ENCODE assay signal across 10 cellular contexts in genomic region chr12:124884587-124885438, GRCh38. TPM values are rescaled to one million over a fixed set of nuclear protein-coding genes. Genes with fewer than 3 reads are reported as not detected.
DNase-seq lines count a peak whose midpoint lies in the region; ATAC-seq, FAIRE-seq and TF ChIP-seq lines count a peak whose summit lies in the region.
"Had no signal": no experiment of that assay in that cellular context is flagged by ENCODE, and none has a peak within 500 bp of the region (broad histone marks: within the 10 kb centered on the region; RNA-seq: fewer than 3 reads in every experiment).

No MANE protein-coding gene starts in this region.

- H3K56ac ChIP-seq in H1 (replicated peaks; ENCODE audit: insufficient read length, low read depth, low read length): no peak overlapping the region

- no peak overlapping the region for H3K27ac Mint-ChIP-seq in activated T-helper 1 cell treated with anti-CD3 and anti-CD28 coated beads, Interleukin-12 subunit alpha, Interleukin-12 subunit beta, Interleukin-2, Interleukin-4 antibody, amounts not matched to agents 30 ng/mL and 10 ng/mL and 1 ng/mL, durations not matched to agents 14 hours and 24 hours and 36 hours
- H3K27ac Mint-ChIP-seq in activated T-cell treated with anti-CD3 and anti-CD28 coated beads, Interleukin-2, amount 50 U/mL, for 24 hours: no peak overlapping the region

- CTCF ChIA-PET in GM10248 (lab: Yijun Ruan, JAX) (interaction anchor here (1.0 to 1.8 kb wide), 2 partner anchors 17 to 22 kb away, joined by 5 to 6 read pairs; no protein-coding TSS in a partner anchor), H1 (lab: Charles Lee; ENCODE audit: partially characterized antibody) (interaction anchor here (1.0 to 5.6 kb wide), 4 partner anchors 10 to 21 kb away, joined by 3 to 25 read pairs (median 4); no protein-coding TSS in a partner anchor)

- intact Hi-C loops in posterior vena cava (cut with DNase I): no loop called here
- intact Hi-C loops in activated T-helper 1 cell treated with anti-CD3 and anti-CD28 coated beads, Interleukin-12 subunit alpha, Interleukin-12 subunit beta, Interleukin-2, Interleukin-4 antibody, amounts not matched to agents 30 ng/mL and 10 ng/mL and 1 ng/mL, durations not matched to agents 14 hours and 24 hours and 36 hours (cut with micrococcal nuclease): no loop called here

- no peaks in the 10 kb centered on the region for H3K79me1 ChIP-seq in H1 (ENCODE audit: low read depth, low read length)

- no peak for FAIRE-seq in H1 (lab: Jason Lieb, UNC)

- no peak overlapping the region for H3K14ac ChIP-seq in H1 (ENCODE audit: insufficient read length)

- H3K4me3 ChIP-seq in H1 (ENCODE audit: extremely low read depth in 1 of 4, insufficient read depth in 2 of 4, low read depth in 3 of 4, low read length in 4 of 4) (no peak overlapping the region), upper lobe of left lung (no peak overlapping the region)
- H3K4me3 ChIP-seq: body of pancreas had no signal

- H3K4me2 ChIP-seq in H1 (ENCODE audit: insufficient read depth in 1 of 2, low read depth in 2 of 2, low read length in 2 of 2): peak overlapping the region; percentile 12 to 18; a peak in 2 of 4 replicates

- ATAC-seq in GM19467 (IDR thresholded peaks at IDR 0.05; ENCODE audit: unreplicated experiment) (peak; percentile 74), HG03457 (IDR thresholded peaks at IDR 0.05; ENCODE audit: unreplicated experiment) (peak; percentile 89), upper lobe of left lung (ENCODE audit: low FRiP score in 2 of 2) (no peak)
- ATAC-seq: body of pancreas, right cardiac atrium had no signal

- no peak overlapping the region for H3K4ac ChIP-seq in H1 (replicated peaks; ENCODE audit: insufficient read length, low read depth, low read length)

- H2BK5ac ChIP-seq in H1 (ENCODE audit: low read depth, low read length): peak overlapping the region; percentile 67; the same call in 1 of the 2 replicates

- TF ChIP-seq CTCF in GM10248 (IDR thresholded peaks at IDR 0.05; ENCODE audit: control extremely low read depth, extremely low read depth, low read depth, missing control alignments) (no peak), H1 (IDR thresholded peaks at IDR 0.05; ENCODE audit: control extremely low read depth in 1 of 3, insufficient read depth in 1 of 3, low read depth in 1 of 3, low read length in 3 of 3) (no peak), upper lobe of left lung (IDR thresholded peaks at IDR 0.05) (no peak)

- H2BK15ac ChIP-seq in H1 (ENCODE audit: low read length): peak overlapping the region; percentile 88; the same call in 1 of the 2 replicates

- peaks cover 0 to 14% (median 7%) of the 10 kb centered on the region in 4 experiments; a peak in 6 of 7 replicates for H3K4me1 ChIP-seq in H1 (replicated peaks in 1 of 4; ENCODE audit: control insufficient read depth in 3 of 4, insufficient read depth in 4 of 4, low read length in 3 of 4)
- peaks cover 5 to 9% (median 7%) of the 10 kb centered on the region in 4 donors for H3K4me1 ChIP-seq in upper lobe of left lung
- H3K4me1 ChIP-seq: body of pancreas had no signal

- POLR2A ChIA-PET in GM10248 (lab: Yijun Ruan, JAX) (interaction anchor here (1.1 kb wide), 1 partner anchor 22 kb away, joined by 3 read pairs; no protein-coding TSS in a partner anchor), H1 (lab: Charles Lee; ENCODE audit: partially characterized antibody) (interaction anchor here (1.0 to 2.6 kb wide), 6 partner anchors 13 to 32 kb away, joined by 3 to 8 read pairs (median 3); partner anchors contain the start of gene UBC)

- no peak for TF ChIP-seq EP300 in H1 (IDR thresholded peaks at IDR 0.05; ENCODE audit: borderline replicate concordance in 1 of 2, low read depth in 2 of 2, low read length in 2 of 2)
- no peak for TF ChIP-seq EP300 in upper lobe of left lung (IDR thresholded peaks at IDR 0.05)

- H2AK5ac ChIP-seq in H1 (ENCODE audit: low read depth, low read length): no peak overlapping the region

- H3K4me3 Mint-ChIP-seq in activated T-helper 1 cell treated with anti-CD3 and anti-CD28 coated beads, Interleukin-12 subunit alpha, Interleukin-12 subunit beta, Interleukin-2, Interleukin-4 antibody, amounts not matched to agents 30 ng/mL and 10 ng/mL and 1 ng/mL, durations not matched to agents 14 hours and 24 hours and 36 hours: no peak overlapping the region
- H3K4me3 Mint-ChIP-seq in activated T-cell treated with anti-CD3 and anti-CD28 coated beads, Interleukin-2, amount 50 U/mL, for 24 hours: no peak overlapping the region

- no peaks in the 10 kb centered on the region for H3K36me3 ChIP-seq in H1 (ENCODE audit: control insufficient read depth in 2 of 4, insufficient read depth in 4 of 4, low read length in 3 of 4)
- H3K36me3 ChIP-seq in upper lobe of left lung: no peaks in the 10 kb centered on the region

- no peaks in the 10 kb centered on the region for H3K27me3 Mint-ChIP-seq in activated T-helper 1 cell treated with anti-CD3 and anti-CD28 coated beads, Interleukin-12 subunit alpha, Interleukin-12 subunit beta, Interleukin-2, Interleukin-4 antibody, amounts not matched to agents 30 ng/mL and 10 ng/mL and 1 ng/mL, durations not matched to agents 14 hours and 24 hours and 36 hours (ENCODE audit: insufficient read depth)
- no peaks in the 10 kb centered on the region for H3K27me3 Mint-ChIP-seq in activated T-cell treated with anti-CD3 and anti-CD28 coated beads, Interleukin-2, amount 50 U/mL, for 24 hours

- peak overlapping the region; percentile 36; the same call in 1 of the 2 replicates for H2BK20ac ChIP-seq in H1 (ENCODE audit: low read length)

- TF ChIP-seq POLR2A in H1 (IDR thresholded peaks at IDR 0.05; ENCODE audit: control extremely low read depth in 1 of 2, low read depth in 2 of 2, low read length in 2 of 2): no peak
- no peak for TF ChIP-seq POLR2A in upper lobe of left lung (IDR thresholded peaks at IDR 0.05)

- 65% methylated on average over 14 of the region's 15 CpGs; no CpG with 5 or more reads in 1 of the 2 experiments for WGBS in H1 (ENCODE audit: extremely low coverage in 1 of 2, insufficient coverage in 1 of 2, insufficient read length in 1 of 2, insufficient replicate concordance in 2 of 2, low coverage in 1 of 2, low lambda C conversion rate in 2 of 2, missing lambda C conversion rate in 1 of 2), 2 experiments
- 54 to 59% methylated on average over 14 to 15 of the region's 15 CpGs for WGBS in upper lobe of left lung, 2 donors

- H3K27ac ChIP-seq in H1 (ENCODE audit: low read depth, low read length): no peak overlapping the region
- H3K27ac ChIP-seq in upper lobe of left lung: no peak overlapping the region
- H3K27ac ChIP-seq: body of pancreas had no signal

- H3K27me3 ChIP-seq in H1 (replicated peaks in 1 of 4; ENCODE audit: control insufficient read depth in 3 of 4, extremely low read depth in 1 of 4, insufficient read depth in 3 of 4, low read length in 3 of 4) (no peaks in the 10 kb centered on the region), upper lobe of left lung (no peaks in the 10 kb centered on the region)
- H3K27me3 ChIP-seq: body of pancreas had no signal

- peak overlapping the region; percentile 50 for H4K91ac ChIP-seq in H1 (replicated peaks; ENCODE audit: insufficient read length, low read length)

- H3K18ac ChIP-seq in H1 (ENCODE audit: extremely low read depth, low read length): peak overlapping the region; percentile 91

- H3K79me2 ChIP-seq in H1 (ENCODE audit: control insufficient read depth in 1 of 2, insufficient read depth in 2 of 2, low read length in 2 of 2): no peaks in the 10 kb centered on the region

- peak; percentile 59 for DNase-seq in GM10248 (ENCODE audit: extremely low spot score)
- DNase-seq in H1 (ENCODE audit: low read depth in 1 of 2, low spot score in 2 of 2): no peak
- no peak for DNase-seq in posterior vena cava (ENCODE audit: low spot score)
- no peak for DNase-seq in activated T-helper 1 cell treated with anti-CD3 and anti-CD28 coated beads, Interleukin-12 subunit alpha, Interleukin-12 subunit beta, Interleukin-2, Interleukin-4 antibody, amounts not matched to agents 30 ng/mL and 10 ng/mL and 1 ng/mL, durations not matched to agents 14 hours and 24 hours and 36 hours (ENCODE audit: low spot score)
- DNase-seq in upper lobe of left lung: no peak
- no peak for DNase-seq in activated T-cell treated with anti-CD3 and anti-CD28 coated beads, Interleukin-2, amount 50 U/mL, for 24 hours

- H3K9ac ChIP-seq in H1 (replicated peaks in 1 of 4; ENCODE audit: extremely low read depth in 1 of 4, low read depth in 3 of 4, low read length in 3 of 4): no peak overlapping the region; a peak in 1 of 7 replicates

- no peak overlapping the region for H4K8ac ChIP-seq in H1 (ENCODE audit: extremely low read depth, insufficient read depth, low read length)

- peak overlapping the region; percentile 97; the same call in 1 of the 2 replicates for H2BK12ac ChIP-seq in H1 (ENCODE audit: low read depth, low read length)

- H3K36me3 Mint-ChIP-seq in activated T-helper 1 cell treated with anti-CD3 and anti-CD28 coated beads, Interleukin-12 subunit alpha, Interleukin-12 subunit beta, Interleukin-2, Interleukin-4 antibody, amounts not matched to agents 30 ng/mL and 10 ng/mL and 1 ng/mL, durations not matched to agents 14 hours and 24 hours and 36 hours (ENCODE audit: low read depth): no peaks in the 10 kb centered on the region
- H3K36me3 Mint-ChIP-seq in activated T-cell treated with anti-CD3 and anti-CD28 coated beads, Interleukin-2, amount 50 U/mL, for 24 hours (ENCODE audit: low read depth): no peaks in the 10 kb centered on the region

- no peak for TF ChIP-seq RAD21 in H1 (IDR thresholded peaks at IDR 0.05 in 1 of 2, conservative IDR thresholded peaks at IDR 0.05 in 1 of 2; ENCODE audit: low read depth in 2 of 2, low read length in 2 of 2)

- no peaks in the 10 kb centered on the region for H4K20me1 ChIP-seq in H1 (replicated peaks in 1 of 2; ENCODE audit: control insufficient read depth in 1 of 2, insufficient read depth in 2 of 2, low read length in 2 of 2)

- H3K9me3 Mint-ChIP-seq in activated T-helper 1 cell treated with anti-CD3 and anti-CD28 coated beads, Interleukin-12 subunit alpha, Interleukin-12 subunit beta, Interleukin-2, Interleukin-4 antibody, amounts not matched to agents 30 ng/mL and 10 ng/mL and 1 ng/mL, durations not matched to agents 14 hours and 24 hours and 36 hours: no peaks in the 10 kb centered on the region
- H3K9me3 Mint-ChIP-seq in activated T-cell treated with anti-CD3 and anti-CD28 coated beads, Interleukin-2, amount 50 U/mL, for 24 hours: no peaks in the 10 kb centered on the region

- 0 out of 2 replicates have a peak, but pooled peaks cover 2% of the 10 kb centered on the region for H3K23me2 ChIP-seq in H1 (ENCODE audit: low read depth, low read length)

- H3K23ac ChIP-seq in H1 (ENCODE audit: insufficient read length): no peak overlapping the region

- H4K5ac ChIP-seq in H1 (ENCODE audit: insufficient read length, low read depth, low read length): no peak overlapping the region

- H3K9me3 ChIP-seq in H1 (ENCODE audit: insufficient read depth in 2 of 2, low read depth in 1 of 2, low read length in 1 of 2) (no peaks in the 10 kb centered on the region), upper lobe of left lung (no peaks in the 10 kb centered on the region)
- H3K9me3 ChIP-seq: body of pancreas had no signal

- H2AFZ ChIP-seq in H1 (ENCODE audit: low read length): peak overlapping the region; percentile 63; the same call in 1 of the 2 replicates

- H2BK120ac ChIP-seq in H1 (replicated peaks; ENCODE audit: low read depth, low read length): peak overlapping the region; percentile 12

- H3K4me1 Mint-ChIP-seq in activated T-helper 1 cell treated with anti-CD3 and anti-CD28 coated beads, Interleukin-12 subunit alpha, Interleukin-12 subunit beta, Interleukin-2, Interleukin-4 antibody, amounts not matched to agents 30 ng/mL and 10 ng/mL and 1 ng/mL, durations not matched to agents 14 hours and 24 hours and 36 hours (ENCODE audit: low read depth): peaks cover 9% of the 10 kb centered on the region
- peaks cover 14% of the 10 kb centered on the region for H3K4me1 Mint-ChIP-seq in activated T-cell treated with anti-CD3 and anti-CD28 coated beads, Interleukin-2, amount 50 U/mL, for 24 hours (ENCODE audit: low read depth)

RNA-seq across cellular contexts. Expression of gene SCARB1, which starts 21.1 kb away (rescaled TPM):
- 57.1 and 58.0 TPM in 2 replicates for total RNA-seq in H1 (2021; fragmentation: NEBNext Ultra II Directional; extraction: Animal tissue kit (Norgen Biotek cat#: 25700))
- 45.3 and 70.7 TPM in 2 replicates for polyA plus RNA-seq in H1 (2011; rRNA removed)
- 49.4 TPM for polyA plus RNA-seq in H1 (2011; cell fraction: cytosol; rRNA removed)
- 108 TPM for polyA plus RNA-seq in H1 (2011; cell fraction: nucleus; rRNA removed)
- polyA plus RNA-seq in H1 (2012, experiment 1 of 2): 52.4 to 76.7 TPM (median 66.8 TPM) in 4 replicates
- 40.2 TPM for polyA plus RNA-seq in H1 (2012, experiment 2 of 2)
- 81.2 TPM for polyA plus RNA-seq in H1 (2013, experiment 1 of 2)
- polyA plus RNA-seq in H1 (2013, experiment 2 of 2): 90.5 TPM
- polyA minus RNA-seq in H1 (2011; rRNA and poly(A)+ RNA removed): 52.9 and 55.6 TPM in 2 replicates
- polyA minus RNA-seq in H1 (2011; cell fraction: cytosol; rRNA and poly(A)+ RNA removed): 28.3 TPM
- polyA minus RNA-seq in H1 (2011; cell fraction: nucleus; rRNA and poly(A)+ RNA removed): 31.4 TPM
- 10 to 100 TPM; 13.0 to 14.3 TPM for total RNA-seq in posterior vena cava
- total RNA-seq in activated T-helper 1 cell treated with anti-CD3 and anti-CD28 coated beads, Interleukin-12 subunit alpha, Interleukin-12 subunit beta, Interleukin-2, Interleukin-4 antibody, amounts not matched to agents 30 ng/mL and 10 ng/mL and 1 ng/mL, durations not matched to agents 14 hours and 24 hours and 36 hours: 17.9 and 18.5 TPM in 2 replicates
- 10 to 100 TPM; 10.0 to 51.3 (median 22.5) TPM for total RNA-seq in upper lobe of left lung

RNA-seq across cellular contexts. Expression of gene UBC, which starts 29.6 kb away (rescaled TPM):
- 559 and 571 TPM in 2 replicates for total RNA-seq in H1 (2021; fragmentation: NEBNext Ultra II Directional; extraction: Animal tissue kit (Norgen Biotek cat#: 25700))
- 366 and 749 TPM in 2 replicates for polyA plus RNA-seq in H1 (2011; rRNA removed)
- 933 TPM for polyA plus RNA-seq in H1 (2011; cell fraction: cytosol; rRNA removed)
- polyA plus RNA-seq in H1 (2011; cell fraction: nucleus; rRNA removed): 730 TPM
- 760 to 816 TPM (median 784 TPM) in 4 replicates for polyA plus RNA-seq in H1 (2012, experiment 1 of 2)
- 361 TPM for polyA plus RNA-seq in H1 (2012, experiment 2 of 2)
- polyA plus RNA-seq in H1 (2013, experiment 1 of 2): 525 TPM
- 524 TPM for polyA plus RNA-seq in H1 (2013, experiment 2 of 2)
- polyA minus RNA-seq in H1 (2011; rRNA and poly(A)+ RNA removed): 622 and 655 TPM in 2 replicates
- polyA minus RNA-seq in H1 (2011; cell fraction: cytosol; rRNA and poly(A)+ RNA removed): 263 TPM
- polyA minus RNA-seq in H1 (2011; cell fraction: nucleus; rRNA and poly(A)+ RNA removed): 233 TPM
- 1,000 to 10,000 TPM in 1 of 2 donors, 100 to 1,000 TPM in 1; 993 to 1,405 TPM for total RNA-seq in posterior vena cava
- total RNA-seq in activated T-helper 1 cell treated with anti-CD3 and anti-CD28 coated beads, Interleukin-12 subunit alpha, Interleukin-12 subunit beta, Interleukin-2, Interleukin-4 antibody, amounts not matched to agents 30 ng/mL and 10 ng/mL and 1 ng/mL, durations not matched to agents 14 hours and 24 hours and 36 hours: 883 and 899 TPM in 2 replicates
- 1,000 to 10,000 TPM in 5 of 6 donors, 100 to 1,000 TPM in 1; 649 to 1,729 (median 1,078) TPM for total RNA-seq in upper lobe of left lung

Comparison
In these comparisons a context has a peak if more than half of its experiments do, and no peak if none do; other contexts are left out.
1. ATAC-seq: peak in GM19467 (single experiment) and HG03457 (single experiment); none in upper lobe of left lung (0 of 2).